ENCODE assay signal across 29 cellular contexts in genomic region chr5:157976429-157976828, GRCh38.
"Had no signal": no experiment of that assay in that cellular context is flagged by ENCODE, and none has a peak within 500 bp of the region (broad histone marks: within the 10 kb centered on the region; RNA-seq: fewer than 3 reads in every experiment).

No MANE protein-coding gene starts in this region.

- ATAC-seq: activated CD8-positive, alpha-beta T cell treated with anti-CD3 and anti-CD28 coated beads for 36 hours; activated T-cell treated with anti-CD3 and anti-CD28 coated beads, Interleukin-2, amount 50 U/mL, for 72 hours; activated T-helper 17 cell treated with anti-CD3 and anti-CD28 coated beads, Interleukin-2, amount 50 U/mL, for 72 hours; body of pancreas had no signal

- H3K27ac ChIP-seq: adrenal gland, body of pancreas, PC-9, SJCRH30, SK-N-MC had no signal

- H3K27me3 ChIP-seq: adrenal gland, body of pancreas, SJCRH30 had no signal

- H2AFZ ChIP-seq: PC-9 had no signal

- H3K4me2 ChIP-seq: PC-9 had no signal

- H3K4me3 ChIP-seq: adrenal gland, body of pancreas, PC-9, SJCRH30, SK-N-MC had no signal

- H3K36me3 ChIP-seq: adrenal gland, SJCRH30 had no signal

- H3K9me3 ChIP-seq: adrenal gland, body of pancreas, SJCRH30 had no signal

- DNase-seq: activated CD4-positive, alpha-beta T cell treated with anti-CD3 and anti-CD28 coated beads, Interleukin-2, amount 10 ng/mL, durations not matched to agents 24 days and 14 days; activated CD4-positive, alpha-beta T cell treated with anti-CD3 and anti-CD28 coated beads, Interleukin-2, amount 50 U/mL, for 4 hours; activated CD8-positive, alpha-beta T cell treated with anti-CD3 and anti-CD28 coated beads for 36 hours; activated effector memory CD4-positive, alpha-beta T cell treated with anti-CD3 and anti-CD28 coated beads, Interleukin-2, amount 50 U/mL, for 16 hours; activated naive CD4-positive, alpha-beta T cell treated with Interleukin-2 at 50 U/mL for 16 hours; activated naive CD8-positive, alpha-beta T cell treated with anti-CD3 and anti-CD28 coated beads, Interleukin-2, amount 10 ng/mL, durations not matched to agents 7 days and 5 days; activated T-cell treated with anti-CD3 and anti-CD28 coated beads, Interleukin-2, amount 50 U/mL, for 1 hour; activated T-cell treated with anti-CD3 and anti-CD28 coated beads, Interleukin-2, amount 50 U/mL, for 72 hours; body of pancreas; central memory CD4-positive, alpha-beta T cell; Kasumi-1; KG1; NCI-H1092 treated with DMSO at 0.1 percent for 48 hours; NCI-H1417; NCI-H146; NCI-H187; NCI-H2029 treated with DMSO at 0.1 percent for 48 hours; NCI-H2107; NCI-H2171; NCI-H510A; NCI-H526; NCI-H748 treated with DMSO at 0.1 percent for 48 hours; NK-92 treated with Interleukin-12 subunit alpha and Interleukin-12 subunit beta, amount 100 ng/mL, for 24 hours; PC-9; SHP77; SJCRH30 had no signal

- H3K4me1 ChIP-seq: adrenal gland, body of pancreas, SJCRH30 had no signal
